ENCODE assay signal across 16 cellular contexts in genomic region chr1:229111703-229112319, GRCh38.
"Had no signal": no experiment of that assay in that cellular context is flagged by ENCODE, and none has a peak within 500 bp of the region (broad histone marks: within the 10 kb centered on the region; RNA-seq: fewer than 3 reads in every experiment).

No MANE protein-coding gene starts in this region.

- H3K36me3 ChIP-seq: gastroesophageal sphincter, left lung, thoracic aorta had no signal

- H3K27me3 ChIP-seq: gastroesophageal sphincter, left lung had no signal

- H3K4me3 ChIP-seq: gastroesophageal sphincter, left lung, thoracic aorta had no signal

- H3K9me3 ChIP-seq: gastroesophageal sphincter, left lung, thoracic aorta had no signal

- H3K27ac ChIP-seq: left lung had no signal

- ATAC-seq: activated naive CD4-positive, alpha-beta T cell treated with anti-CD3 and anti-CD28 coated beads, Interleukin-2, amount 50 U/mL, for 72 hours; activated T-cell treated with anti-CD3 and anti-CD28 coated beads, Interleukin-2, amount 50 U/mL, for 72 hours; effector memory CD8-positive, alpha-beta T cell; gastroesophageal sphincter; left lung; sciatic nerve had no signal

- DNase-seq: activated CD4-positive, alpha-beta T cell treated with anti-CD3 and anti-CD28 coated beads, Interleukin-2, amount 10 ng/mL, durations not matched to agents 24 days and 14 days; activated CD4-positive, CD25-positive, alpha-beta regulatory T cell; activated CD8-positive, alpha-beta memory T cell treated with anti-CD3 and anti-CD28 coated beads, Interleukin-2, amount 50 U/mL, for 48 hours; activated gamma-delta T cell; activated T-cell treated with anti-CD3 and anti-CD28 coated beads, Interleukin-2, amount 50 U/mL, for 72 hours; amygdala; cerebellar nuclear complex; dermis blood vessel endothelial cell; effector memory CD8-positive, alpha-beta T cell; left lung; occipital lobe; SW 1271 had no signal
